21 cellular contexts compared by ENCODE assay signal in the genomic region with DNA sequence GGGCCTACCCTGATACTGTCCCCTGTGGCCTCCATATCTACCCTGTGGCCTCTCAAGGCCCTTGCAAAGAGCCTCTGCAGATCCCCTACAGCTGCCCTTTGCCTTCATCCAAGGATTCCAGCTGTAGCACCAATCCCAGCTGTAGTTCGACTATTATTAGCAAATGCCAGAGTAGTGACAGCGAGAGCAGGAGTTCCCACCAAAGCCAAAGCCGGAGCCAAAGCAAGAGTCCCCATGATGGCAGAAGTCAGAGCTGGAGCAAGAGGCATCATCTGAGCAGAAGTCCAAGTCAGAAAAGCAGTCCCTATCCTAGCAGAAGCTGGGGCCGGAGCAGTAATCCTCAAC. TPM values are rescaled to one million over a fixed set of nuclear protein-coding genes. Genes with fewer than 3 reads are reported as not detected.
DNase-seq lines count a peak whose midpoint lies in the region; ATAC-seq and TF ChIP-seq lines count a peak whose summit lies in the region.
"Had no signal": no experiment of that assay in that cellular context is flagged by ENCODE, and none has a peak within 500 bp of the region (broad histone marks: within the 10 kb centered on the region; RNA-seq: fewer than 3 reads in every experiment).

No MANE protein-coding gene starts in this region.

- ATAC-seq in right cardiac atrium (no peak), Right ventricle myocardium inferior (no peak), T-helper 17 cell (no peak), foreskin keratinocyte (no peak), GM21390 (IDR thresholded peaks at IDR 0.05; ENCODE audit: unreplicated experiment) (no peak)
- ATAC-seq: body of pancreas, psoas muscle had no signal

- intact Hi-C loops in right cardiac atrium (cut with DNase I) = loop anchor here in 1 of 4 donors (5.0 to 10.0 kb wide), 2 partner anchors 41 to 99 kb away; a partner anchor contains a TSS
- intact Hi-C loops in Right ventricle myocardium inferior (cut with DNase I) = loop anchor here (5.0 kb wide), 1 partner anchor 96 kb away; a partner anchor contains a TSS
- intact Hi-C loops in tibial artery (cut with DNase I; ENCODE audit: low total_unique reads) = loop anchor here (2.0 to 10.0 kb wide), 2 partner anchors 39 to 99 kb away; a partner anchor contains a TSS

- peaks cover 9% of the 10 kb centered on the region for H3K36me3 Mint-ChIP-seq in T-helper 17 cell (ENCODE audit: low read depth)

- H3K36me3 ChIP-seq in tibial artery = peaks cover 23 to 66% (median 43%) of the 10 kb centered on the region in 3 donors

- WGBS in right cardiac atrium = 68% methylated on average over 4 of the region's 4 CpGs

- H3K4me3 ChIP-seq in right cardiac atrium (ENCODE audit: low read length) (no peak overlapping the region), tibial artery (no peak overlapping the region)
- H3K4me3 ChIP-seq: body of pancreas, esophagus muscularis mucosa, psoas muscle, spleen had no signal

- DNase-seq in right cardiac atrium (no peak), Right ventricle myocardium inferior (ENCODE audit: missing footprints) (no peak), T-helper 17 cell (no peak), myocyte (ENCODE audit: low read depth) (peak; percentile 76), tibial artery (no peak), foreskin keratinocyte (no peak)
- DNase-seq in central memory CD4-positive, alpha-beta T cell = no peak
- DNase-seq: activated B cell treated with CpG ODN at 0.5 μM for 24 hours, activated gamma-delta T cell treated with Interleukin-2 at 50 U/mL for 16 hours, body of pancreas, DMS 273 treated with DMSO at 0.1 percent for 48 hours, GF-D8, H9, MV-4-11, NCI-H2081, NCI-H510A, psoas muscle, SHP77, spleen had no signal

- H3K4me1 ChIP-seq in right cardiac atrium (ENCODE audit: control insufficient read depth, insufficient read depth, low read length) (no peaks in the 10 kb centered on the region), tibial artery (peaks cover 0 to 24% (median 20%) of the 10 kb centered on the region in 4 donors), foreskin keratinocyte (peaks cover 6% of the 10 kb centered on the region)

- H3K27me3 ChIP-seq in right cardiac atrium (ENCODE audit: control insufficient read depth, insufficient read depth) (no peaks in the 10 kb centered on the region), tibial artery (no peaks in the 10 kb centered on the region), foreskin keratinocyte (no peaks in the 10 kb centered on the region)
- H3K27me3 ChIP-seq: body of pancreas, spleen had no signal

- TF ChIP-seq CTCF in tibial artery (IDR thresholded peaks at IDR 0.05) = no peak
- TF ChIP-seq CTCF in foreskin keratinocyte (conservative IDR thresholded peaks at IDR 0.05) = no peak

- no peaks in the 10 kb centered on the region for H3K27me3 Mint-ChIP-seq in T-helper 17 cell
- H3K27me3 Mint-ChIP-seq: activated B cell treated with CpG ODN at 0.5 μM for 24 hours had no signal

- peaks cover 45% of the 10 kb centered on the region for H3K4me1 Mint-ChIP-seq in T-helper 17 cell

- H3K27ac ChIP-seq in right cardiac atrium (ENCODE audit: low read length) = peak overlapping the region; percentile 42
- H3K27ac ChIP-seq in tibial artery = peak overlapping the region; percentile 7 to 88
- H3K27ac ChIP-seq in foreskin keratinocyte = no peak overlapping the region
- H3K27ac ChIP-seq: body of pancreas, psoas muscle had no signal

- H3K4me3 Mint-ChIP-seq in T-helper 17 cell = peak overlapping the region; percentile 55
- H3K4me3 Mint-ChIP-seq: H9 had no signal

- peak overlapping the region; percentile 99 for H3K27ac Mint-ChIP-seq in T-helper 17 cell

- H3K9me3 ChIP-seq in right cardiac atrium (ENCODE audit: control insufficient read depth, low read length) = no peaks in the 10 kb centered on the region
- no peaks in the 10 kb centered on the region for H3K9me3 ChIP-seq in T-helper 17 cell (ENCODE audit: control insufficient read depth, low read length, poor library complexity, severe bottlenecking)
- no peaks in the 10 kb centered on the region for H3K9me3 ChIP-seq in tibial artery
- H3K9me3 ChIP-seq: body of pancreas, esophagus muscularis mucosa, psoas muscle, spleen had no signal

RNA-seq across cellular contexts. Expression of a gene that starts 2.7 kb away (rescaled TPM):
- total RNA-seq in right cardiac atrium = 10 to 100 TPM; 12.6 to 18.7 (median 13.7) TPM
- 10.6 TPM for polyA plus RNA-seq in right cardiac atrium
- 14.0 TPM for total RNA-seq in Right ventricle myocardium inferior
- total RNA-seq in T-helper 17 cell = 10 to 100 TPM; 30.5 to 40.0 TPM
- 11.3 and 12.3 TPM in 2 replicates for total RNA-seq in myocyte
- polyA plus RNA-seq in myocyte (2012) = 15.5 TPM
- 22.7 and 22.9 TPM in 2 replicates for total RNA-seq in foreskin keratinocyte
- 11.8 and 14.0 TPM in 2 replicates for polyA plus RNA-seq in foreskin keratinocyte

RNA-seq across cellular contexts. Expression of a gene that starts 39.8 kb away (rescaled TPM):
- total RNA-seq in right cardiac atrium (100 to 1,000 TPM; 664 to 870 (median 705) TPM), Right ventricle myocardium inferior (1,208 TPM), T-helper 17 cell (100 to 1,000 TPM in 1 of 2 donors, 10 to 100 TPM in 1; 91.0 to 123 TPM), myocyte (345 and 386 TPM in 2 replicates), foreskin keratinocyte (431 and 480 TPM in 2 replicates)
- polyA plus RNA-seq in right cardiac atrium (2,380 TPM), foreskin keratinocyte (631 and 674 TPM in 2 replicates)
- 394 TPM for polyA plus RNA-seq in myocyte (2012)

RNA-seq across cellular contexts. Expression of a gene that starts 39.9 kb away (rescaled TPM):
- total RNA-seq in right cardiac atrium (10 to 100 TPM; 37.2 to 46.3 (median 40.1) TPM), Right ventricle myocardium inferior (35.8 TPM), T-helper 17 cell (10 to 100 TPM; 30.0 to 30.1 TPM), myocyte (97.9 and 104 TPM in 2 replicates), foreskin keratinocyte (62.1 and 64.6 TPM in 2 replicates)
- polyA plus RNA-seq in right cardiac atrium (27.1 TPM), foreskin keratinocyte (48.1 and 50.3 TPM in 2 replicates)
- 58.6 TPM for polyA plus RNA-seq in myocyte (2012)

RNA-seq across cellular contexts. Expression of a gene that starts 50.8 kb away (rescaled TPM):
- total RNA-seq in right cardiac atrium = 10 to 100 TPM in 3 of 4 donors, 1 to 10 TPM in 1; 4.8 to 17.2 (median 14.7) TPM
- polyA plus RNA-seq in right cardiac atrium = 10.4 TPM
- total RNA-seq in Right ventricle myocardium inferior = 5.5 TPM
- total RNA-seq in T-helper 17 cell = 1 to 10 TPM; 6.5 to 9.4 TPM
- total RNA-seq in myocyte = 0.26 TPM in 1 of 2 replicates, not detected in the other
- polyA plus RNA-seq in myocyte (2012) = 0.91 TPM
- 9.8 and 9.9 TPM in 2 replicates for total RNA-seq in foreskin keratinocyte
- 9.2 and 9.4 TPM in 2 replicates for polyA plus RNA-seq in foreskin keratinocyte
